ENCODE assay signal across 8 cellular contexts in genomic region chr1:147928236-147929132, GRCh38. TPM values are rescaled to one million over a fixed set of nuclear protein-coding genes. Genes with fewer than 3 reads are reported as not detected.
A peak's percentile ranks its signal among the peaks of the same experiment; 100 is the strongest.
DNase-seq lines count a peak whose midpoint lies in the region; ATAC-seq and TF ChIP-seq lines count a peak whose summit lies in the region.
"Not testable (repeated sequence)": the region's sequence is repeated elsewhere in the genome, so short reads cannot be mapped to it uniquely, and the experiment has no call there.

TSS of gene GPR89B (plus strand) at chr1:147928420. CDS start at chr1:147928537, 117 bp downstream.

- peak within 1 kb of the TSS; percentile 68 for H3K27ac Mint-ChIP-seq in activated naive CD4-positive, alpha-beta T cell treated with anti-CD3 and anti-CD28 coated beads, Interleukin-2, amount 50 U/mL, for 24 hours
- H3K27ac Mint-ChIP-seq in glutamatergic neuron (ENCODE audit: unreplicated experiment) = peak within 1 kb of the TSS; percentile 55

- TF ChIP-seq CTCF in glutamatergic neuron (IDR thresholded peaks at IDR 0.05; ENCODE audit: partially characterized antibody, unreplicated experiment); omental fat pad (IDR thresholded peaks at IDR 0.05): not testable (repeated sequence)

- peak within 1 kb of the TSS; percentile 85 for H3K4me3 Mint-ChIP-seq in activated naive CD4-positive, alpha-beta T cell treated with anti-CD3 and anti-CD28 coated beads, Interleukin-2, amount 50 U/mL, for 24 hours
- H3K4me3 Mint-ChIP-seq in glutamatergic neuron (ENCODE audit: unreplicated experiment) = peak within 1 kb of the TSS; percentile 83

- H3K36me3 Mint-ChIP-seq in activated naive CD4-positive, alpha-beta T cell treated with anti-CD3 and anti-CD28 coated beads, Interleukin-2, amount 50 U/mL, for 24 hours; glutamatergic neuron (ENCODE audit: unreplicated experiment): not testable (repeated sequence)

- H3K27me3 Mint-ChIP-seq in activated naive CD4-positive, alpha-beta T cell treated with anti-CD3 and anti-CD28 coated beads, Interleukin-2, amount 50 U/mL, for 24 hours; glutamatergic neuron (ENCODE audit: unreplicated experiment): not testable (repeated sequence)

- DNase-seq in NCI-H1092 (lab: John Stamatoyannopoulos, UW) = peak; percentile 79
- peak; percentile 69 for DNase-seq in SKM-1 (lab: John Stamatoyannopoulos, UW; ENCODE audit: unreplicated experiment)
- peak; percentile 94 for DNase-seq in glutamatergic neuron
- peak; percentile 52 for DNase-seq in omental fat pad (ENCODE audit: low spot score)

- ATAC-seq in HG02610 (IDR thresholded peaks at IDR 0.05; ENCODE audit: unreplicated experiment) = peak; percentile 97
- ATAC-seq in omental fat pad (ENCODE audit: low FRiP score) = peak; percentile 100

- H3K4me3 ChIP-seq in GM08714 (ENCODE audit: low read length) = peak within 1 kb of the TSS; percentile 83

- not testable (repeated sequence) for H3K9me3 Mint-ChIP-seq in activated naive CD4-positive, alpha-beta T cell treated with anti-CD3 and anti-CD28 coated beads, Interleukin-2, amount 50 U/mL, for 24 hours; glutamatergic neuron (ENCODE audit: unreplicated experiment)

- H3K4me1 Mint-ChIP-seq in activated naive CD4-positive, alpha-beta T cell treated with anti-CD3 and anti-CD28 coated beads, Interleukin-2, amount 50 U/mL, for 24 hours = peaks cover 35% of the 10 kb centered on the region
- not testable (repeated sequence) for H3K4me1 Mint-ChIP-seq in glutamatergic neuron (ENCODE audit: low read depth, unreplicated experiment)

- H3K27ac ChIP-seq in temporal lobe (ENCODE audit: low read depth, low read length) = not testable (repeated sequence)

RNA-seq across cellular contexts. Expression of gene GPR89B, which starts in this region (rescaled TPM):
- total RNA-seq in glutamatergic neuron (ENCODE audit: unreplicated experiment) = 26.0 TPM
- total RNA-seq in omental fat pad = 10 to 100 TPM in 3 of 4 donors, 1 to 10 TPM in 1; 8.5 to 22.7 (median 12.5) TPM
- total RNA-seq in temporal lobe = 22.6 TPM
